Comparison of ENCODE assay signal across 7 cellular contexts in genomic region chr10:120514959-120515358, GRCh38. TPM values are rescaled to one million over a fixed set of nuclear protein-coding genes. Genes with fewer than 3 reads are reported as not detected.
"Had no signal": no experiment of that assay in that cellular context is flagged by ENCODE, and none has a peak within 500 bp of the region (broad histone marks: within the 10 kb centered on the region; RNA-seq: fewer than 3 reads in every experiment).

No MANE protein-coding gene starts in this region.

- H3K27ac ChIP-seq: HL-60 had no signal

- H3K4me3 ChIP-seq: K562 had no signal

- ATAC-seq: HepG2, K562 had no signal

- DNase-seq: IMR-90, KBM-7 had no signal

RNA-seq across cellular contexts. Expression of gene PLPP4, which starts 57.9 kb away (rescaled TPM):
- total RNA-seq: HepG2, HT-29, K562 had no signal
- polyA plus RNA-seq: HepG2, IgD-negative memory B cell had no signal
